Comparison of ENCODE assay signal across 8 cellular contexts in genomic region chr2:55049794-55050132, GRCh38. TPM values are rescaled to one million over a fixed set of nuclear protein-coding genes. Genes with fewer than 3 reads are reported as not detected.
DNase-seq lines count a peak whose midpoint lies in the region; TF ChIP-seq lines count a peak whose summit lies in the region.

No MANE protein-coding gene starts in this region.

- peaks cover 59% of the 10 kb centered on the region for H3K4me1 Mint-ChIP-seq in neural crest cell

- H3K9ac ChIP-seq in MM.1S (ENCODE audit: low read length) = peak overlapping the region; percentile 68

- no peaks in the 10 kb centered on the region for H3K27me3 ChIP-seq in MM.1S (replicated peaks; ENCODE audit: insufficient read depth, low read length)
- no peaks in the 10 kb centered on the region for H3K27me3 ChIP-seq in effector memory CD4-positive, alpha-beta T cell (replicated peaks; ENCODE audit: control insufficient read depth, insufficient read depth, low read length, poor library complexity, severe bottlenecking)

- H3K79me2 ChIP-seq in MM.1S (ENCODE audit: low read length) = peaks cover 47% of the 10 kb centered on the region

- H3K9me3 ChIP-seq in MM.1S (replicated peaks; ENCODE audit: insufficient read depth, low read length) = no peaks in the 10 kb centered on the region
- no peaks in the 10 kb centered on the region for H3K9me3 ChIP-seq in effector memory CD4-positive, alpha-beta T cell (ENCODE audit: control insufficient read depth, low read length)

- TF ChIP-seq CTCF in MM.1S (IDR thresholded peaks at IDR 0.05; ENCODE audit: low read length) (no peak), neural crest cell (conservative IDR thresholded peaks at IDR 0.05) (no peak)

- intact Hi-C loops in posterior vena cava (cut with DNase I) = loop anchor here (5.0 to 10.0 kb wide), 3 partner anchors 55 to 145 kb away; no protein-coding TSS in a partner anchor

- DNase-seq in DMS53 (lab: John Stamatoyannopoulos, UW) (peak; percentile 68), DMS53 treated with DMSO at 0.1 percent for 48 hours (lab: John Stamatoyannopoulos, UW; ENCODE audit: unreplicated experiment) (no peak), MM.1S (no peak), neural crest cell (ENCODE audit: low read depth, low spot score) (no peak), DMS 273 treated with DMSO at 0.1 percent for 48 hours (lab: John Stamatoyannopoulos, UW) (no peak), Ammon's horn (ENCODE audit: low spot score) (no peak), posterior vena cava (ENCODE audit: low spot score) (no peak)
- DNase-seq in effector memory CD4-positive, alpha-beta T cell = no peak

- H3K9me3 Mint-ChIP-seq in neural crest cell = no peaks in the 10 kb centered on the region

- H2AFZ ChIP-seq in MM.1S (ENCODE audit: low read length) = peak overlapping the region; percentile 83

- H3K9me2 ChIP-seq in MM.1S (replicated peaks; ENCODE audit: insufficient read depth, low read length) = no peaks in the 10 kb centered on the region

- peak overlapping the region; percentile 74; the same call in 1 of the 2 replicates for H3K27ac ChIP-seq in MM.1S (ENCODE audit: low read length)
- peak overlapping the region; percentile 85 for H3K27ac ChIP-seq in effector memory CD4-positive, alpha-beta T cell (ENCODE audit: insufficient read depth, low read length, poor library complexity, severe bottlenecking)

- H3K4me3 ChIP-seq in MM.1S (ENCODE audit: low read length) = peak overlapping the region; percentile 77
- H3K4me3 ChIP-seq in effector memory CD4-positive, alpha-beta T cell (ENCODE audit: insufficient read depth, low read depth, low read length, poor library complexity, severe bottlenecking) = peak overlapping the region; percentile 90

- H3K4me2 ChIP-seq in MM.1S (ENCODE audit: low read depth, low read length) = peak overlapping the region; percentile 66

- peaks cover 5% of the 10 kb centered on the region for H3K36me3 Mint-ChIP-seq in neural crest cell (ENCODE audit: low read depth)

- H3F3A ChIP-seq in MM.1S (ENCODE audit: insufficient read depth, low read length) = peaks cover 40% of the 10 kb centered on the region

- no peaks in the 10 kb centered on the region for H4K20me1 ChIP-seq in MM.1S (ENCODE audit: insufficient read depth, low read length)

- peaks cover 3% of the 10 kb centered on the region for H3K27me3 Mint-ChIP-seq in neural crest cell (ENCODE audit: low read depth)

- H3K4me1 ChIP-seq in MM.1S (ENCODE audit: low read length) = peaks cover 27% of the 10 kb centered on the region
- H3K4me1 ChIP-seq in effector memory CD4-positive, alpha-beta T cell (ENCODE audit: control insufficient read depth, insufficient read depth, low read length, poor library complexity, severe bottlenecking) = peaks cover 35% of the 10 kb centered on the region

- H3K36me3 ChIP-seq in MM.1S (replicated peaks; ENCODE audit: insufficient read depth, low read length) = no peaks in the 10 kb centered on the region
- H3K36me3 ChIP-seq in effector memory CD4-positive, alpha-beta T cell (ENCODE audit: control insufficient read depth, insufficient read depth, low read length) = no peaks in the 10 kb centered on the region

- H3K4me3 Mint-ChIP-seq in neural crest cell = peak overlapping the region; percentile 98

- no peak overlapping the region for H3K27ac Mint-ChIP-seq in neural crest cell (ENCODE audit: unreplicated experiment)

RNA-seq across cellular contexts. Expression of gene RTN4, which starts 0.5 kb away (rescaled TPM):
- total RNA-seq in neural crest cell (197 and 204 TPM in 2 replicates), posterior vena cava (100 to 1,000 TPM; 324 to 410 TPM)
